Comparison of ENCODE assay signal across 13 cellular contexts in the genomic region with DNA sequence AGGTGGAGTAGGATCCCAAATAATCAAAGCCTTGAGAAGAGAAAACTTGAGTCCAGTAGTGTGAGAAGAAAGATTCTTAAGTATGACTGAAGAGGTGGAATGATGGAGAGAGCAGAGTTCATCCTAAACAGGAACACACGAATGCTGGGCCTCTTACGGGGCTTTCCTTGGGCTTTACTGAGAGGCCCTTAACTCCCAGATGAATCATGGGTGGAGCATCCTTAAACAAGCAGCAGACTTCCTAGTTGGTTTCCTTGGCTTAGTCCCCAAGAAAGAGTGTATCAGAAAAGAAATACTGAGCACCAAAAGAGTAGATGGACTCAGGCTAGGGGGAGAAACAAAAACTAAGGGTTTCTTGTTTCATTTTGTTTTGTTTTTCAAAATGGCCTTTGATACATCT.
DNase-seq lines count a peak whose midpoint lies in the region; ATAC-seq, FAIRE-seq and TF ChIP-seq lines count a peak whose summit lies in the region.
"Had no signal": no experiment of that assay in that cellular context is flagged by ENCODE, and none has a peak within 500 bp of the region (broad histone marks: within the 10 kb centered on the region; RNA-seq: fewer than 3 reads in every experiment).

No MANE protein-coding gene starts in this region.

- TF ChIP-seq CTCF in left lung (IDR thresholded peaks at IDR 0.05) (no peak), thoracic aorta (IDR thresholded peaks at IDR 0.05) (no peak)

- H3K9me3 ChIP-seq in left lung (no peaks in the 10 kb centered on the region), thoracic aorta (no peaks in the 10 kb centered on the region)

- H3K4me1 ChIP-seq in left lung (peaks cover 30 to 48% of the 10 kb centered on the region in 2 donors), thoracic aorta (ENCODE audit: control insufficient read depth in 1 of 2, low read depth in 2 of 2) (peaks cover 43 to 76% of the 10 kb centered on the region in 2 donors)

- H3K27me3 ChIP-seq in left lung (no peaks in the 10 kb centered on the region), thoracic aorta (replicated peaks; ENCODE audit: insufficient read depth) (no peaks in the 10 kb centered on the region)

- peak; percentile 38 for DNase-seq in HTR-8/SVneo (ENCODE audit: insufficient read length, low spot score)
- no peak for DNase-seq in left lung
- no peak for DNase-seq in thoracic aorta (ENCODE audit: low spot score)
- no peak for DNase-seq in NCI-H1436 (lab: John Stamatoyannopoulos, UW)
- DNase-seq in HuH-7.5 (ENCODE audit: low spot score): no peak
- no peak for DNase-seq in RPMI8226
- DNase-seq: effector CD4-positive, alpha-beta T cell; left cardiac atrium; NCI-H1930; stimulated activated naive CD4-positive, alpha-beta T cell had no signal

- intact Hi-C loops in dendritic cell treated with granulocyte-macrophage colony-stimulating factor and Interleukin-4, amounts not matched to agents 40 ng/mL and 50 ng/mL, for 4 days (cut with micrococcal nuclease): no loop called here
- intact Hi-C loops in left lung (cut with DNase I): no loop called here

- peaks cover 28% of the 10 kb centered on the region for H3K4me1 Mint-ChIP-seq in dendritic cell treated with granulocyte-macrophage colony-stimulating factor and Interleukin-4, amounts not matched to agents 40 ng/mL and 50 ng/mL, for 4 days (ENCODE audit: low read depth)

- H3K4me3 ChIP-seq in left lung: no peak overlapping the region
- peak overlapping the region; percentile 9 for H3K4me3 ChIP-seq in thoracic aorta

- H3K36me3 Mint-ChIP-seq in dendritic cell treated with granulocyte-macrophage colony-stimulating factor and Interleukin-4, amounts not matched to agents 40 ng/mL and 50 ng/mL, for 4 days (ENCODE audit: low read depth): peaks cover 42% of the 10 kb centered on the region

- FAIRE-seq in HTR-8/SVneo (lab: Jason Lieb, UNC): no peak

- peak overlapping the region; percentile 14 for H3K27ac Mint-ChIP-seq in dendritic cell treated with granulocyte-macrophage colony-stimulating factor and Interleukin-4, amounts not matched to agents 40 ng/mL and 50 ng/mL, for 4 days

- no peaks in the 10 kb centered on the region for H3K27me3 Mint-ChIP-seq in dendritic cell treated with granulocyte-macrophage colony-stimulating factor and Interleukin-4, amounts not matched to agents 40 ng/mL and 50 ng/mL, for 4 days

- H3K36me3 ChIP-seq in left lung: peaks cover 0 to 9% of the 10 kb centered on the region in 2 donors
- peaks cover 8% of the 10 kb centered on the region for H3K36me3 ChIP-seq in thoracic aorta

- no peak overlapping the region for H3K4me3 Mint-ChIP-seq in dendritic cell treated with granulocyte-macrophage colony-stimulating factor and Interleukin-4, amounts not matched to agents 40 ng/mL and 50 ng/mL, for 4 days

- H3K27ac ChIP-seq in left lung (peak overlapping the region; percentile 74 to 81), thoracic aorta (peak overlapping the region; percentile 87 to 89)
- H3K27ac ChIP-seq: VCaP had no signal

- no peaks in the 10 kb centered on the region for H3K9me3 Mint-ChIP-seq in dendritic cell treated with granulocyte-macrophage colony-stimulating factor and Interleukin-4, amounts not matched to agents 40 ng/mL and 50 ng/mL, for 4 days

- peak; percentile 61 for ATAC-seq in left lung
- peak; percentile 61 for ATAC-seq in thoracic aorta (ENCODE audit: insufficient number of reproducible peaks, low FRiP score, low read depth)
- ATAC-seq in HG02759 (IDR thresholded peaks at IDR 0.05; ENCODE audit: unreplicated experiment): no peak
